Comparison of ENCODE assay signal across 1 cellular context in the genomic region with DNA sequence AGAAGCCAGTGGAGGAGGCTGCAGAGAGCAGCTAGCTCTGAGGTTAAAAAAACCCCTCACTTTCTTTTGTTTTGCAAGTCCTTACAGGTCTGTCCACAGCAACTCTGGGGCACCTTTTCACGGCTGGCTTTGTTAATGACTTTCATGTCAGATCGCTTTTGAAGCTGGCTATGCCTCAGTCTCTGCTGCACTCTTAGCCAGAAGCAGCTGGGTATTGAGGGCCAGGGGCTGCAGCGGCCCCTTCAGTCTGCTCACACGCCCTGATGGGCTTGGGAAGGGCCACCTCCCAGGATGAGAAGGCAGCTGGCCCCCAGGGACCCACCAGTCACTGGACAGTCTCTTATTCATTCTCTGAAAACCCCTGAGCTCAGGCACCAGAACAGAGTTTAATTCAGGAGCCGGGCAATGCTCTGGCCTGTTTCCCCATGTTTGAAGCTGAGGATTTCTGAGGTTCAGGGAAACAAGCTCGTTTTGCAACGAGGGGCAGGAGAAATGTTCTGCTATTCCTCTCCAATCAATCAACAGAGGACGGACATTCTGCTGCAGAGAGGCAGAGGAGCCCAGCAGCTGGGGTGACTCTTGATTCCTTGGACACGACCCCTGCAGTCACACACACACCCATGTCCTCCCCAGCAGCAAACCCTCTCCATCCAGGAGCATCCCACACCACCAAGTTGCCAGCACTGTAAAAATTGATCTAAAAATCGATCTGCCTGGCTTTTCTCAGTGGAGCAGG.
TF ChIP-seq lines count a peak whose summit lies in the region.

No MANE protein-coding gene starts in this region.

TF ChIP-seq in HepG2, 621 proteins besides CTCF, POLR2A, EP300 and RAD21:
- TF ChIP-seq KAT2B (IDR thresholded peaks at IDR 0.05; ENCODE audit: borderline replicate concordance, low read depth, low read length): peak; percentile 92
- peak; percentile 36; the same call in 1 of the 2 replicates for TF ChIP-seq ZNF687 (CRISPR knock-in tag; IDR thresholded peaks at IDR 0.05)
- 0 out of 2 replicates have a peak, but pooled peaks have one; percentile 15 for TF ChIP-seq ZNF501 (CRISPR knock-in tag; IDR thresholded peaks at IDR 0.05)
- no peak for TF ChIP-seq ZBTB2 (CRISPR knock-in tag; IDR thresholded peaks at IDR 0.05; ENCODE audit: low read depth)
- TF ChIP-seq ZFP91 (CRISPR knock-in tag; IDR thresholded peaks at IDR 0.05; ENCODE audit: borderline replicate concordance): 0 out of 2 replicates have a peak, but pooled peaks have one; percentile 22
